In the genomic region with DNA sequence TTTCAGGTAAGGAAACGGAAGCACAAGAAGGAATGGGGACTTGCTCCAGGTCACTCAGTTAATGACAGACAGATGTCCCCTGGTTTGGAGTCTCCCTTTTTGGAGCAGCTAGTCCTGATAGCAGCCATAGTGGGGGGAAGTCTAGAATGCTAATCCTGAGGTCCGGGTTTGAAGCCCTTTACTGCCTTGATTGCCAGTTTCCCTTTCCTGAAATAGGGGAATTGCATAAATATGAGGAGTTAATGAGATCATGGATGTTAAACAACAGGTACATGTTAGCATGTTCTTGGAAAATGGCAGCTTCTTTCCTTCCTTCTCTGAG, we compare ENCODE assay signal across 7 cellular contexts. TPM values are rescaled to one million over a fixed set of nuclear protein-coding genes. Genes with fewer than 3 reads are reported as not detected.
DNase-seq lines count a peak whose midpoint lies in the region; ATAC-seq and TF ChIP-seq lines count a peak whose summit lies in the region.

No MANE protein-coding gene starts in this region.

- no peak for ATAC-seq in activated T-helper 17 cell treated with anti-CD3 and anti-CD28 coated beads, Interleukin-2, amount 50 U/mL, for 72 hours (replicated peaks)
- ATAC-seq in HG03196 (IDR thresholded peaks at IDR 0.05; ENCODE audit: unreplicated experiment): no peak

- no peak overlapping the region for H3K27ac ChIP-seq in HUES48 (ENCODE audit: low read depth, low read length)
- H3K27ac ChIP-seq in iPS-18a (ENCODE audit: low read length): no peak overlapping the region
- peak overlapping the region; percentile 85 to 95 (median 93) for H3K27ac ChIP-seq in stomach

- no peak for TF ChIP-seq POLR2A in stomach (IDR thresholded peaks at IDR 0.05)

- TF ChIP-seq CTCF in stomach (IDR thresholded peaks at IDR 0.05): no peak

- H3K27ac Mint-ChIP-seq in activated T-helper 17 cell treated with anti-CD3 and anti-CD28 coated beads, Interleukin-2, amount 50 U/mL, for 72 hours: peak overlapping the region; percentile 94

- H3K4me1 Mint-ChIP-seq in activated T-helper 17 cell treated with anti-CD3 and anti-CD28 coated beads, Interleukin-2, amount 50 U/mL, for 72 hours: peaks cover 21% of the 10 kb centered on the region

- H3K27me3 ChIP-seq in HUES48 (ENCODE audit: control insufficient read depth, insufficient read depth, low read length) (no peaks in the 10 kb centered on the region), iPS-18a (ENCODE audit: control insufficient read depth, insufficient read depth, low read length) (no peaks in the 10 kb centered on the region), stomach (peaks cover 0 to 7% (median 0%) of the 10 kb centered on the region in 3 donors)

- H3K4me3 ChIP-seq in HUES48 (ENCODE audit: low read depth, low read length) (peak overlapping the region; percentile 86), iPS-18a (ENCODE audit: low read length) (peak overlapping the region; percentile 89), stomach (peak overlapping the region; percentile 60 to 77 (median 70))

- H3K27me3 Mint-ChIP-seq in activated T-helper 17 cell treated with anti-CD3 and anti-CD28 coated beads, Interleukin-2, amount 50 U/mL, for 72 hours: no peaks in the 10 kb centered on the region

- H3K36me3 ChIP-seq in HUES48 (ENCODE audit: control insufficient read depth, insufficient read depth, low read length): peaks cover 3% of the 10 kb centered on the region
- H3K36me3 ChIP-seq in iPS-18a (ENCODE audit: control insufficient read depth, low read depth, low read length): no peaks in the 10 kb centered on the region
- peaks cover 3 to 9% (median 8%) of the 10 kb centered on the region in 4 donors for H3K36me3 ChIP-seq in stomach

- TF ChIP-seq EP300 in stomach (IDR thresholded peaks at IDR 0.05): no peak

- no peak for DNase-seq in stomach
- no peak for DNase-seq in DMS153 treated with DMSO at 0.1 percent for 48 hours (lab: John Stamatoyannopoulos, UW; ENCODE audit: unreplicated experiment)
- no peak for DNase-seq in T-helper 9 cell

- H3K36me3 Mint-ChIP-seq in activated T-helper 17 cell treated with anti-CD3 and anti-CD28 coated beads, Interleukin-2, amount 50 U/mL, for 72 hours (ENCODE audit: low read depth): peaks cover 4% of the 10 kb centered on the region

- no peaks in the 10 kb centered on the region for H3K9me3 ChIP-seq in HUES48 (ENCODE audit: control insufficient read depth, insufficient read depth, low read length)
- H3K9me3 ChIP-seq in iPS-18a (ENCODE audit: control insufficient read depth, low read depth, low read length): no peaks in the 10 kb centered on the region
- H3K9me3 ChIP-seq in stomach: no peaks in the 10 kb centered on the region

- 10 to 14% (median 14%) methylated on average over 2 of the region's 2 CpGs for WGBS in stomach, 5 donors

- intact Hi-C loops in stomach (cut with DNase I; ENCODE audit: low total_unique reads): no loop called here

- H3K4me3 Mint-ChIP-seq in activated T-helper 17 cell treated with anti-CD3 and anti-CD28 coated beads, Interleukin-2, amount 50 U/mL, for 72 hours: peak overlapping the region; percentile 90

- peaks cover 10% of the 10 kb centered on the region; the same call in 1 of the 2 replicates for H3K4me1 ChIP-seq in HUES48 (ENCODE audit: control insufficient read depth, insufficient read depth, low read length)
- peaks cover 4% of the 10 kb centered on the region for H3K4me1 ChIP-seq in iPS-18a (ENCODE audit: control insufficient read depth, low read depth, low read length)
- peaks cover 8 to 22% (median 20%) of the 10 kb centered on the region in 4 donors for H3K4me1 ChIP-seq in stomach

- no peaks in the 10 kb centered on the region for H3K9me3 Mint-ChIP-seq in activated T-helper 17 cell treated with anti-CD3 and anti-CD28 coated beads, Interleukin-2, amount 50 U/mL, for 72 hours

- H3K9ac ChIP-seq in HUES48 (ENCODE audit: low read depth, low read length): no peak overlapping the region
- H3K9ac ChIP-seq in iPS-18a (ENCODE audit: low read length): no peak overlapping the region

RNA-seq across cellular contexts. Expression of gene TTPAL, which starts 0.3 kb away (rescaled TPM):
- 10 to 100 TPM; 15.5 to 23.0 TPM for total RNA-seq in activated T-helper 17 cell treated with anti-CD3 and anti-CD28 coated beads, Interleukin-2, amount 50 U/mL, for 72 hours
- 10 to 100 TPM in 1 of 5 donors, 1 to 10 TPM in 4; 3.5 to 18.3 (median 5.8) TPM for total RNA-seq in stomach
- polyA plus RNA-seq in stomach: 1 to 10 TPM; 2.1 to 4.2 (median 2.7) TPM

RNA-seq across cellular contexts. Expression of gene SERINC3, which starts 46.5 kb away (rescaled TPM):
- total RNA-seq in activated T-helper 17 cell treated with anti-CD3 and anti-CD28 coated beads, Interleukin-2, amount 50 U/mL, for 72 hours: 10 to 100 TPM; 68.7 to 86.8 TPM
- 100 to 1,000 TPM in 1 of 5 donors, 10 to 100 TPM in 3, 1 to 10 TPM in 1; 9.6 to 109 (median 84.6) TPM for total RNA-seq in stomach
- 10 to 100 TPM; 17.4 to 25.0 (median 24.0) TPM for polyA plus RNA-seq in stomach

Comparison
In these comparisons a context has a peak if more than half of its experiments do, and no peak if none do; other contexts are left out.
1. H3K27ac ChIP-seq: peak in stomach (5 of 5); none in HUES48 (single experiment) and iPS-18a (single experiment).
2. Peak in every context shown above with its lines, with median percentiles within 50 percentile points of each other: H3K4me3 ChIP-seq.